ENCODE assay signal across 8 cellular contexts in the genomic region with DNA sequence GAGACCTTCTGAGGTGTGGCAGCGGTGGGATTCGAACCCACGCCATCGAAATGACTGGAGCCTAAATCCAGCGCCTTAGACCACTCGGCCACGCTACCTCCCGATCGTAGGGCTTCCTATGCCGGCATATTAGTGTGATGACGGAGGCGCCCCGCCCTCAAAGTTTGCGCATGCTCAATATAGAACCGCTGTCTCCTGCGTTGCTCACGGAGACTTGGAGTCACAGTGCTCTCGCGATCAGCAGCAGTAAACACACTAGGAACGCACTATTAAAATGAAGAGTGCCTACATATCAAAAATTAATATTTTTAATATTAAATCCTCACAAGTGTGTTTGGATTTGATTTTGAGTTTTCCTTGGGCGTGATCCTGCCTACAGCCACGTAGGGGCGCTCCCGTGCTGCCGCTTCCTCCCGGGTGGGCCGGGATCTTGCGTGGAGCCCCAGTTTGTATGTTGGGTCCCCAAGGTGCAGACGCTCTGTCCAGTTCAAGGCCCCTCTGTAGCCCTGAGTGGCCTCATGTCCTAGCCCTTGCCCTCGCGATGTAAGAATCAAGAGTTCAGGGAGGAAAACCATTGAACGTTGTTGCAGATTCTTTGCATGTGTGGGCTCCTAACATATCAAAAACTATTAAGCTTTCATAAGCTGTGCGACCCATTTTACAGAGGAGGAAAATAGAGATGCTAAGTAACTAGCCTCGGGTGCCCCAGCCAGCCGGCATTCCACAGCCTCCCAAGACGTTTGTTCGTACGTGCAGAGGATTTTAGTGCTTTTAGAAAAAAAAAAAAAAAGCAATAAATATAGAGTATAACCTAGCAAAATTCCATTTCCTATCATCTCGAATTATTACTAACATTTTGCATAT. TPM values are rescaled to one million over a fixed set of nuclear protein-coding genes. Genes with fewer than 3 reads are reported as not detected.
A peak's percentile ranks its signal among the peaks of the same experiment; 100 is the strongest.
DNase-seq lines count a peak whose midpoint lies in the region; ATAC-seq and TF ChIP-seq lines count a peak whose summit lies in the region.

No MANE protein-coding gene starts in this region.

- peak overlapping the region; percentile 84 to 96 (median 86) for H3K4me3 Mint-ChIP-seq in nephron

- H3K27ac Mint-ChIP-seq in nephron, result peak overlapping the region; percentile 76 to 80 (median 78)

- peaks cover 8% of the 10 kb centered on the region for H3K27me3 Mint-ChIP-seq in nephron (ENCODE audit: low read depth)

- DNase-seq in AG09319 (ENCODE audit: extremely low read depth, low read depth) (peak; percentile 80), M059J (ENCODE audit: low read depth) (peak; percentile 83), SHP77 (lab: John Stamatoyannopoulos, UW) (peak; percentile 77 to 84), fibroblast of the aortic adventitia (ENCODE audit: low read depth) (peak; percentile 94)
- DNase-seq in activated effector memory CD4-positive, alpha-beta T cell treated with anti-CD3 and anti-CD28 coated beads, Interleukin-2, amount 50 U/mL, for 16 hours, result peak; percentile 97
- DNase-seq in stimulated activated naive CD4-positive, alpha-beta T cell (lab: John Stamatoyannopoulos, UW), result peak; percentile 81 to 94 (median 87)

- H3K4me1 Mint-ChIP-seq in nephron, result peaks cover 18% of the 10 kb centered on the region

- peak overlapping the region; percentile 68 for H3K4me3 ChIP-seq in fibroblast of the aortic adventitia (ENCODE audit: low read depth, low read length)

- no peaks in the 10 kb centered on the region for H3K36me3 Mint-ChIP-seq in nephron (ENCODE audit: low read depth)

- ATAC-seq in GM19452 (IDR thresholded peaks at IDR 0.05; ENCODE audit: unreplicated experiment), result peak; percentile 27

- TF ChIP-seq CTCF in AG09319 (IDR thresholded peaks at IDR 0.05; ENCODE audit: low read depth, low read length) (peak; percentile 90), fibroblast of the aortic adventitia (IDR thresholded peaks at IDR 0.05; ENCODE audit: insufficient read depth, low read length) (peak; percentile 91), nephron (IDR thresholded peaks at IDR 0.05; ENCODE audit: unreplicated experiment in 3 of 3) (peak; percentile 93 to 97 (median 96))

- H3K9me3 Mint-ChIP-seq in nephron, result no peaks in the 10 kb centered on the region

RNA-seq across cellular contexts. Expression of a gene that starts 10.2 kb away (rescaled TPM):
- total RNA-seq in M059J (2014; rRNA removed; shearing (Covaris generic)), result 10.4 and 19.1 TPM in 2 replicates
- total RNA-seq in fibroblast of the aortic adventitia (ENCODE audit: low replicate concordance), result 34.4 and 57.3 TPM in 2 replicates

RNA-seq across cellular contexts. Expression of a gene that starts 33.6 kb away (rescaled TPM):
- total RNA-seq in M059J (2014; rRNA removed; shearing (Covaris generic)), result not detected in 2 replicates
- total RNA-seq in fibroblast of the aortic adventitia (ENCODE audit: low replicate concordance), result not detected in 2 replicates

Comparison
In these comparisons a context has a peak if more than half of its experiments do, and no peak if none do; other contexts are left out.
1. Peak in every context shown above with its lines: DNase-seq, ATAC-seq and H3K4me3 ChIP-seq.